ENCODE assay signal across 8 cellular contexts in genomic region chr6:36028088-36028886, GRCh38. TPM values are rescaled to one million over a fixed set of nuclear protein-coding genes. Genes with fewer than 3 reads are reported as not detected.
DNase-seq lines count a peak whose midpoint lies in the region; ATAC-seq and TF ChIP-seq lines count a peak whose summit lies in the region.

No MANE protein-coding gene starts in this region.

- H3K4me1 Mint-ChIP-seq in activated naive CD4-positive, alpha-beta T cell treated with anti-CD3 and anti-CD28 coated beads for 36 hours (ENCODE audit: low read depth) = peaks cover 39% of the 10 kb centered on the region

- H3K27me3 Mint-ChIP-seq in activated naive CD4-positive, alpha-beta T cell treated with anti-CD3 and anti-CD28 coated beads for 36 hours (ENCODE audit: low read depth) = peaks cover 19% of the 10 kb centered on the region

- no peaks in the 10 kb centered on the region for H3K9me3 Mint-ChIP-seq in activated naive CD4-positive, alpha-beta T cell treated with anti-CD3 and anti-CD28 coated beads for 36 hours

- peak overlapping the region; percentile 93 for H3K27ac Mint-ChIP-seq in activated naive CD4-positive, alpha-beta T cell treated with anti-CD3 and anti-CD28 coated beads for 36 hours

- peak overlapping the region; percentile 98 for H3K4me2 ChIP-seq in parathyroid adenoma (ENCODE audit: low read length)

- ATAC-seq in HG02938 (IDR thresholded peaks at IDR 0.05; ENCODE audit: unreplicated experiment) = peak; percentile 6
- peak; percentile 46 for ATAC-seq in Right ventricle myocardium superior (ENCODE audit: poor library complexity)

- H3K79me2 ChIP-seq in parathyroid adenoma = peaks cover 27% of the 10 kb centered on the region

- H2AFZ ChIP-seq in parathyroid adenoma = peak overlapping the region; percentile 91

- peak overlapping the region; percentile 76 for H3K27ac ChIP-seq in parathyroid adenoma
- peak overlapping the region; percentile 80 for H3K27ac ChIP-seq in urinary bladder (ENCODE audit: low read depth)

- H3K9me3 ChIP-seq in parathyroid adenoma (ENCODE audit: control insufficient read depth, low read length) = no peaks in the 10 kb centered on the region

- H3K4me3 ChIP-seq in parathyroid adenoma (ENCODE audit: low read depth, low read length) (peak overlapping the region; percentile 97), urinary bladder (ENCODE audit: low read depth, low read length) (peak overlapping the region; percentile 93)

- peaks cover 4% of the 10 kb centered on the region for H3K4me1 ChIP-seq in parathyroid adenoma
- H3K4me1 ChIP-seq in urinary bladder (ENCODE audit: insufficient read depth) = no peaks in the 10 kb centered on the region

- H3K36me3 ChIP-seq in parathyroid adenoma (ENCODE audit: control insufficient read depth, insufficient read depth, low read length) (no peaks in the 10 kb centered on the region), urinary bladder (ENCODE audit: insufficient read depth) (no peaks in the 10 kb centered on the region)

- peak overlapping the region; percentile 93 for H3K4me3 Mint-ChIP-seq in activated naive CD4-positive, alpha-beta T cell treated with anti-CD3 and anti-CD28 coated beads for 36 hours

- TF ChIP-seq CTCF in parathyroid adenoma (IDR thresholded peaks at IDR 0.05) = no peak

- no peaks in the 10 kb centered on the region for H3K27me3 ChIP-seq in parathyroid adenoma (ENCODE audit: control insufficient read depth, insufficient read depth, low read length)

- CTCF ChIA-PET in activated naive CD4-positive, alpha-beta T cell treated with anti-CD3 and anti-CD28 coated beads for 36 hours (lab: Charles Lee) = interaction anchor here (0.6 to 7.0 kb wide), 25 partner anchors 9 to 330 kb away, joined by 3 to 135 read pairs (median 4); no protein-coding TSS in a partner anchor

- intact Hi-C loops in activated naive CD4-positive, alpha-beta T cell treated with anti-CD3 and anti-CD28 coated beads for 36 hours (cut with micrococcal nuclease) = loop anchor here (2.0 to 5.0 kb wide), 3 partner anchors 414 to 564 kb away; partner anchors contain the start of genes KCTD20, PXT1, SRSF3 and STK38
- intact Hi-C loops in Right ventricle myocardium superior (cut with DNase I) = loop anchor here (5.0 kb wide), 1 partner anchor 169 kb away; the partner anchor contains the start of gene BRPF3

- WGBS in urinary bladder = under 1% methylated on average over 45 of the region's 45 CpGs

- peaks cover 9% of the 10 kb centered on the region for H3K36me3 Mint-ChIP-seq in activated naive CD4-positive, alpha-beta T cell treated with anti-CD3 and anti-CD28 coated beads for 36 hours (ENCODE audit: low read depth)

- peak overlapping the region; percentile 12 for H3K9ac ChIP-seq in parathyroid adenoma

- DNase-seq in NCI-H1105 treated with DMSO at 0.1 percent for 48 hours (lab: John Stamatoyannopoulos, UW) = peak; percentile 38
- DNase-seq in NCI-H1105 (lab: John Stamatoyannopoulos, UW) = no peak
- peak; percentile 69 for DNase-seq in OCI-M1 (lab: John Stamatoyannopoulos, UW)
- peak; percentile 51 for DNase-seq in activated naive CD4-positive, alpha-beta T cell treated with anti-CD3 and anti-CD28 coated beads for 36 hours
- peak; percentile 55 for DNase-seq in Right ventricle myocardium superior

RNA-seq across cellular contexts. Expression of gene MAPK14, which starts 0.7 kb away (rescaled TPM):
- 10 to 100 TPM; 39.9 to 40.3 TPM for total RNA-seq in activated naive CD4-positive, alpha-beta T cell treated with anti-CD3 and anti-CD28 coated beads for 36 hours
- total RNA-seq in Right ventricle myocardium superior (29.3 TPM), urinary bladder (84.1 TPM)
- polyA plus RNA-seq in urinary bladder = 48.8 TPM

RNA-seq across cellular contexts. Expression of gene SLC26A8, which starts 3.8 kb away (rescaled TPM):
- not detected for total RNA-seq in activated naive CD4-positive, alpha-beta T cell treated with anti-CD3 and anti-CD28 coated beads for 36 hours
- total RNA-seq in Right ventricle myocardium superior = not detected
- 0.11 TPM for total RNA-seq in urinary bladder
- polyA plus RNA-seq in urinary bladder = 0.09 TPM
